In the genomic region with DNA sequence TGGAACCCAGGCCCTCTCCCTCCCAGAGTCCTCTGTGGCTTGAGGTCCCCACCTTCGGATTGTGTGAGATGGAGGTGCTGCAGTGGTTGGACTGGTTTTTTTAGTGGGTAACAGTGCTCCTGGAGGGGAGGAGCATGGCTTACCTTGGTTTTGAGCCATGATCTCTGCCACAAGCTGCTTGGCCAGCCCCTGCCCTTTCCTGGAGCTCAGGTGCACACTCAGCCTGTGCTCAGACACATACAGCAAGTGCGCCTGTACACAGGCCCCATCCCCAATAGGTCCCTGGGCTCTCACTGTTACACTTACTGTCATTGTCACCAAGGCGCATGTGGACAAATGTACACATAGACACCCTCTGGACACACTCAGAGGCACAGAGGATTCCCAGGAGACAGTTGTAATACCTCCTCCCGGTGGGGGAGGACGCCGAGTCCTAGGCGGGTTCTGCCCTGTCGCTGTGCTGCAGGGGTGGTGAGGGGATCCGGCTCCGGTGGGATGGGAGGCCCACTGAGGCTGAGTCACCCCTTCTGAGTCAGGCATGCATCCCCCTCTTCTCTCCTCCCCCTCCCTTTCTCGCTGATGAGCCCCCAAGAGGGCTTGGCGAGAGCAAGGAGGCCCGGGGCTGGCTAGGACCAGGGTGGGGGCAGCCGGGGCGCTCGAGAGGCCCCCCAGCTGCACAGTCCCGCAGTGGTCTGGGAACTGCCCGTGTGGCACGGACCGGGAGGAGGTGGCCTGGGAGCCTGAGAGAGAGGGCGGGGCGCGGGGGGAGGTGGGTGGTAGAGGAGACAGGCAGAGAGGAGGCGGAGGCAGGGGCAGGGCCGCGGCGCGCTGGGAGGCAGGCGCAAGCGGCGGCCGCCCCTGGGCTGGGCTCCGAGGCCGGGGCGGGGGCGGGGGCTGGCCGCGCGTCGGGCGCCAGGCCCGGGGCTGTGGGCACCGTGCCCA, we compare ENCODE assay signal across 1 cellular context.
A peak's percentile ranks its signal among the peaks of the same experiment; 100 is the strongest.
TF ChIP-seq lines count a peak whose summit lies in the region.

No MANE protein-coding gene starts in this region.

TF ChIP-seq in HepG2, 621 proteins besides CTCF, POLR2A, EP300 and RAD21 (continued from another document and continues in another):
- TF ChIP-seq SOX6 (IDR thresholded peaks at IDR 0.05) (no peak), SOX6 (CRISPR knock-in tag; IDR thresholded peaks at IDR 0.05) (peak; percentile 35; the same call in 1 of the 2 replicates), PHF8 (CRISPR knock-in tag; IDR thresholded peaks at IDR 0.05) (0 out of 2 replicates have a peak, but pooled peaks have one; percentile 57), UBTF (CRISPR knock-in tag; IDR thresholded peaks at IDR 0.05) (peak; percentile 52), SMAD1 (CRISPR knock-in tag; IDR thresholded peaks at IDR 0.05; ENCODE audit: borderline replicate concordance, low read depth) (no peak; the same call in 1 of the 2 replicates), SMAD9 (CRISPR knock-in tag; IDR thresholded peaks at IDR 0.05) (no peak), PAX8 (CRISPR knock-in tag; IDR thresholded peaks at IDR 0.05; ENCODE audit: borderline replicate concordance) (no peak), PATZ1 (CRISPR knock-in tag; IDR thresholded peaks at IDR 0.05) (peak; percentile 84), KDM5A (IDR thresholded peaks at IDR 0.05; ENCODE audit: borderline replicate concordance, low read length) (no peak), PRDM4 (CRISPR knock-in tag; IDR thresholded peaks at IDR 0.05; ENCODE audit: borderline replicate concordance) (no peak), NKX3-1 (CRISPR knock-in tag; IDR thresholded peaks at IDR 0.05) (no peak), ZSCAN22 (CRISPR knock-in tag; IDR thresholded peaks at IDR 0.05) (no peak), ZNF121 (CRISPR knock-in tag; IDR thresholded peaks at IDR 0.05) (no peak), ZKSCAN8 (CRISPR knock-in tag; IDR thresholded peaks at IDR 0.05; ENCODE audit: borderline replicate concordance) (no peak), ZNF737 (CRISPR knock-in tag; IDR thresholded peaks at IDR 0.05; ENCODE audit: borderline replicate concordance) (no peak), ZNF20 (CRISPR knock-in tag; IDR thresholded peaks at IDR 0.05) (no peak), CCAR2 (optimal IDR thresholded peaks at IDR 0.05; ENCODE audit: low read depth, low read length) (no peak), IKZF1 (IDR thresholded peaks at IDR 0.05) (no peak), ZBTB7B (CRISPR knock-in tag; IDR thresholded peaks at IDR 0.05) (peak; percentile 82), TAF1 (CRISPR knock-in tag; IDR thresholded peaks at IDR 0.05) (peak; percentile 17; the same call in 1 of the 2 replicates), KLF12 (CRISPR knock-in tag; IDR thresholded peaks at IDR 0.05; ENCODE audit: borderline replicate concordance) (no peak), ZNF557 (CRISPR knock-in tag; IDR thresholded peaks at IDR 0.05) (no peak), KAT8 (CRISPR knock-in tag; IDR thresholded peaks at IDR 0.05) (no peak), ZNF263 (CRISPR knock-in tag; IDR thresholded peaks at IDR 0.05) (peak; percentile 62), SUZ12 (IDR thresholded peaks at IDR 0.05; ENCODE audit: low read depth, low read length) (no peak), NFATC3 (CRISPR knock-in tag; IDR thresholded peaks at IDR 0.05) (no peak), MED13 (CRISPR knock-in tag; IDR thresholded peaks at IDR 0.05) (no peak), DRAP1 (CRISPR knock-in tag; IDR thresholded peaks at IDR 0.05) (peak; percentile 11; the same call in 1 of the 2 replicates), SSRP1 (CRISPR knock-in tag; IDR thresholded peaks at IDR 0.05) (no peak), SRY (CRISPR knock-in tag; IDR thresholded peaks at IDR 0.05) (peak; percentile 45; the same call in 1 of the 2 replicates), PPARG (CRISPR knock-in tag; conservative IDR thresholded peaks at IDR 0.05) (no peak), ZNF878 (CRISPR knock-in tag; IDR thresholded peaks at IDR 0.05) (no peak), CERS6 (CRISPR knock-in tag; IDR thresholded peaks at IDR 0.05) (no peak), NONO (IDR thresholded peaks at IDR 0.05) (no peak), NONO (CRISPR knock-in tag; conservative IDR thresholded peaks at IDR 0.05) (peak; percentile 37; the same call in 1 of the 2 replicates), EEA1 (CRISPR knock-in tag; IDR thresholded peaks at IDR 0.05; ENCODE audit: borderline replicate concordance) (no peak), ZNF501 (CRISPR knock-in tag; IDR thresholded peaks at IDR 0.05) (no peak)
- TF ChIP-seq, protein P1, sequence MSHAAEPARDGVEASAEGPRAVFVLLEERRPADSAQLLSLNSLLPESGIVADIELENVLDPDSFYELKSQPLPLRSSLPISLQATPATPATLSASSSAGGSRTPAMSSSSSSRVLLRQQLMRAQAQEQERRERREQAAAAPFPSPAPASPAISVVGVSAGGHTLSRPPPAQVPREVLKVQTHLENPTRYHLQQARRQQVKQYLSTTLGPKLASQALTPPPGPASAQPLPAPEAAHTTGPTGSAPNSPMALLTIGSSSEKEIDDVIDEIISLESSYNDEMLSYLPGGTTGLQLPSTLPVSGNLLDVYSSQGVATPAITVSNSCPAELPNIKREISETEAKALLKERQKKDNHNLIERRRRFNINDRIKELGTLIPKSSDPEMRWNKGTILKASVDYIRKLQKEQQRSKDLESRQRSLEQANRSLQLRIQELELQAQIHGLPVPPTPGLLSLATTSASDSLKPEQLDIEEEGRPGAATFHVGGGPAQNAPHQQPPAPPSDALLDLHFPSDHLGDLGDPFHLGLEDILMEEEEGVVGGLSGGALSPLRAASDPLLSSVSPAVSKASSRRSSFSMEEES (CRISPR knock-in tag; IDR thresholded peaks at IDR 0.05) = no peak
- TF ChIP-seq, protein P2, sequence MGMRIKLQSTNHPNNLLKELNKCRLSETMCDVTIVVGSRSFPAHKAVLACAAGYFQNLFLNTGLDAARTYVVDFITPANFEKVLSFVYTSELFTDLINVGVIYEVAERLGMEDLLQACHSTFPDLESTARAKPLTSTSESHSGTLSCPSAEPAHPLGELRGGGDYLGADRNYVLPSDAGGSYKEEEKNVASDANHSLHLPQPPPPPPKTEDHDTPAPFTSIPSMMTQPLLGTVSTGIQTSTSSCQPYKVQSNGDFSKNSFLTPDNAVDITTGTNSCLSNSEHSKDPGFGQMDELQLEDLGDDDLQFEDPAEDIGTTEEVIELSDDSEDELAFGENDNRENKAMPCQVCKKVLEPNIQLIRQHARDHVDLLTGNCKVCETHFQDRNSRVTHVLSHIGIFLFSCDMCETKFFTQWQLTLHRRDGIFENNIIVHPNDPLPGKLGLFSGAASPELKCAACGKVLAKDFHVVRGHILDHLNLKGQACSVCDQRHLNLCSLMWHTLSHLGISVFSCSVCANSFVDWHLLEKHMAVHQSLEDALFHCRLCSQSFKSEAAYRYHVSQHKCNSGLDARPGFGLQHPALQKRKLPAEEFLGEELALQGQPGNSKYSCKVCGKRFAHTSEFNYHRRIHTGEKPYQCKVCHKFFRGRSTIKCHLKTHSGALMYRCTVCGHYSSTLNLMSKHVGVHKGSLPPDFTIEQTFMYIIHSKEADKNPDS (CRISPR knock-in tag; IDR thresholded peaks at IDR 0.05) = peak; percentile 65; the same call in 1 of the 2 replicates
- TF ChIP-seq, protein P3, sequence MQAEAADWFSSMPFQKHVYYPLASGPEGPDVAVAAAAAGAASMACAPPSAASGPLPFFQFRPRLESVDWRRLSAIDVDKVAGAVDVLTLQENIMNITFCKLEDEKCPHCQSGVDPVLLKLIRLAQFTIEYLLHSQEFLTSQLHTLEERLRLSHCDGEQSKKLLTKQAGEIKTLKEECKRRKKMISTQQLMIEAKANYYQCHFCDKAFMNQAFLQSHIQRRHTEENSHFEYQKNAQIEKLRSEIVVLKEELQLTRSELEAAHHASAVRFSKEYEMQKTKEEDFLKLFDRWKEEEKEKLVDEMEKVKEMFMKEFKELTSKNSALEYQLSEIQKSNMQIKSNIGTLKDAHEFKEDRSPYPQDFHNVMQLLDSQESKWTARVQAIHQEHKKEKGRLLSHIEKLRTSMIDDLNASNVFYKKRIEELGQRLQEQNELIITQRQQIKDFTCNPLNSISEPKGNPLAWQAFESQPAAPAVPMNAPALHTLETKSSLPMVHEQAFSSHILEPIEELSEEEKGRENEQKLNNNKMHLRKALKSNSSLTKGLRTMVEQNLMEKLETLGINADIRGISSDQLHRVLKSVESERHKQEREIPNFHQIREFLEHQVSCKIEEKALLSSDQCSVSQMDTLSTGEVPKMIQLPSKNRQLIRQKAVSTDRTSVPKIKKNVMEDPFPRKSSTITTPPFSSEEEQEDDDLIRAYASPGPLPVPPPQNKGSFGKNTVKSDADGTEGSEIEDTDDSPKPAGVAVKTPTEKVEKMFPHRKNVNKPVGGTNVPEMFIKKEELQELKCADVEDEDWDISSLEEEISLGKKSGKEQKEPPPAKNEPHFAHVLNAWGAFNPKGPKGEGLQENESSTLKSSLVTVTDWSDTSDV (CRISPR knock-in tag; IDR thresholded peaks at IDR 0.05) = no peak
- TF ChIP-seq, protein P4, sequence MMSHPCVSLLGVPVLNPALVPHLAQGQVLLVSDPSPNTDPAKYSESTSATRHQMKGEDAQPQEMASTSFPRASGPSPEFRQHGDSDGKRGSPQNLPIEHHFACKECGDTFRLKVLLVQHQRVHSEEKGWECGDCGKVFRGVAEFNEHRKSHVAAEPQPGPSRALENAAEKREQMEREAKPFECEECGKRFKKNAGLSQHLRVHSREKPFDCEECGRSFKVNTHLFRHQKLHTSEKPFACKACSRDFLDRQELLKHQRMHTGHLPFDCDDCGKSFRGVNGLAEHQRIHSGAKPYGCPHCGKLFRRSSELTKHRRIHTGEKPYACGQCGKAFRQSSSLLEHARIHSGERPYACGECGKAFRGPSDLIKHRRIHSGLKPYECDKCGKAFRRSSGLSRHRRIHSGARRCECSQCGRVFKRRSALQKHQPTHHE (CRISPR knock-in tag; IDR thresholded peaks at IDR 0.05; ENCODE audit: borderline replicate concordance) = no peak
- TF ChIP-seq, protein P5, sequence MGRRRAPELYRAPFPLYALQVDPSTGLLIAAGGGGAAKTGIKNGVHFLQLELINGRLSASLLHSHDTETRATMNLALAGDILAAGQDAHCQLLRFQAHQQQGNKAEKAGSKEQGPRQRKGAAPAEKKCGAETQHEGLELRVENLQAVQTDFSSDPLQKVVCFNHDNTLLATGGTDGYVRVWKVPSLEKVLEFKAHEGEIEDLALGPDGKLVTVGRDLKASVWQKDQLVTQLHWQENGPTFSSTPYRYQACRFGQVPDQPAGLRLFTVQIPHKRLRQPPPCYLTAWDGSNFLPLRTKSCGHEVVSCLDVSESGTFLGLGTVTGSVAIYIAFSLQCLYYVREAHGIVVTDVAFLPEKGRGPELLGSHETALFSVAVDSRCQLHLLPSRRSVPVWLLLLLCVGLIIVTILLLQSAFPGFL (CRISPR knock-in tag; IDR thresholded peaks at IDR 0.05) = no peak
